8 cellular contexts compared by ENCODE assay signal in the genomic region with DNA sequence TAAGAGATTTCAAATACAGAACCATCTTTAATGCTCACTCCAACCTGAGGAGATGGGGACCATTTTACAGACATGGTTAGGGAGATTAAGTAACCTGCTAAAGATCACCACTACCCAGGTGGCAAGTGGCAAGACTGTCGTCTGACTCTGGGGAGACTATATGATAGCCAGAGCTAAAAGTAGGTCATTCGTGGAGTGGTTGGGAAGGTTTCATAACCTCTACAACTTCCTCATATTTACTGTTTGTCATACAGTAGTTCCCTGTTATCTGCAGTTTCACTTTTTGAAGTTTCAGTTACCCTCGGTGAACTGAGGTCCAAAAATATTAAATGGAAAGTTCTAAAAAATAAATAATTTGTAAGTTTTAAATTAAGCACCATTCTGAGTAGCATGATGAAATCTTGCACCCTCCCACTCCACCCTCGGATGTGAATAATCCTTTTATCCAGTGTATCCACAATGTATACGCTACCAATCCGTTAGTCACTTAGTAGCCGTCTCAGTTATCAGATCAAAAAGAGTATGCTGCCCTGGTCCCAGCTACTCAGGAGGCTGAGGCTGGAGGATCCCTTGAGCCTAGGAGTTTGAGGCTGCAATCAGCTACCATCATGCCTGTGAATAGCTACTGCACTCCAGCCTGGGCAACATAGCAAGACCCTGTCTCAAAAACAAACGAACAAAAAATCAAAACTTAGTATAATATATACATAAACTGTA. TPM values are rescaled to one million over a fixed set of nuclear protein-coding genes. Genes with fewer than 3 reads are reported as not detected.
A peak's percentile ranks its signal among the peaks of the same experiment; 100 is the strongest.
DNase-seq lines count a peak whose midpoint lies in the region; ATAC-seq, FAIRE-seq and TF ChIP-seq lines count a peak whose summit lies in the region.

No MANE protein-coding gene starts in this region.

- BruUV-seq in K562 (replicated peaks; lab: Mats Ljungman, UMichigan): no TSS peak

- no peaks in the 10 kb centered on the region; a peak in 1 of 5 replicates for H3K4me1 ChIP-seq in K562 (replicated peaks in 1 of 2; ENCODE audit: control insufficient read depth in 2 of 2, insufficient read depth in 2 of 2, low read length in 2 of 2)

- no peak for TF ChIP-seq EP300 in K562 (IDR thresholded peaks at IDR 0.05; ENCODE audit: low read length)

- 0% methylated on average over 8 of the region's 8 CpGs for WGBS in K562 (ENCODE audit: insufficient coverage, low coverage, missing lambda C conversion rate)

- no peak overlapping the region for H3K9ac ChIP-seq in K562 (ENCODE audit: insufficient read depth in 1 of 2, low read depth in 2 of 2, low read length in 2 of 2)

- H4K20me1 ChIP-seq in K562 (replicated peaks; ENCODE audit: control insufficient read depth, insufficient read depth, low read length): no peaks in the 10 kb centered on the region

- no peaks in the 10 kb centered on the region for H3K9me1 ChIP-seq in K562 (ENCODE audit: control insufficient read depth, insufficient read depth, low read length)

- ATAC-seq in GM21619 (IDR thresholded peaks at IDR 0.05; ENCODE audit: unreplicated experiment): peak; percentile 88
- peak; percentile 71 for ATAC-seq in HG03520 (IDR thresholded peaks at IDR 0.05; ENCODE audit: unreplicated experiment)
- ATAC-seq in K562: no peak

- no peak for DNase-seq in GM12892 (ENCODE audit: insufficient read length)
- no peak for DNase-seq in K562 (ENCODE audit: extremely low read depth in 1 of 4, low spot score in 3 of 4)
- no peak for DNase-seq in NCI-H1930 (lab: John Stamatoyannopoulos, UW)
- DNase-seq in NCI-H774 (lab: John Stamatoyannopoulos, UW): no peak
- DNase-seq in kidney tubule cell (ENCODE audit: low spot score): no peak
- DNase-seq in posterior cingulate gyrus: no peak

- TF ChIP-seq POLR2A in GM12892 (IDR thresholded peaks at IDR 0.05; ENCODE audit: low read depth, low read length) (no peak), K562 (conservative IDR thresholded peaks at IDR 0.05) (no peak)

- POLR2A ChIA-PET in K562 (lab: Yijun Ruan, JAX): no interaction called here

- H3K27me3 ChIP-seq in K562 (ENCODE audit: control insufficient read depth in 2 of 2, insufficient read depth in 2 of 2, low read length in 2 of 2): no peaks in the 10 kb centered on the region; a peak in 2 of 5 replicates

- in situ Hi-C loops in K562 (cut with MboI): no loop called here

- no peaks in the 10 kb centered on the region for H3K79me2 ChIP-seq in K562 (ENCODE audit: control insufficient read depth, insufficient read depth, low read length)

- H3K27ac ChIP-seq in K562 (ENCODE audit: extremely low read depth, low read depth, low read length): no peak overlapping the region

- no peaks in the 10 kb centered on the region for H3K9me3 ChIP-seq in K562 (replicated peaks; ENCODE audit: control insufficient read depth, insufficient read depth, low read depth, low read length)

- no peak for TF ChIP-seq CTCF in K562 (IDR thresholded peaks at IDR 0.05 in 2 of 3, conservative IDR thresholded peaks at IDR 0.05 in 1 of 3; ENCODE audit: insufficient read depth in 2 of 3, low read depth in 1 of 3, low read length in 3 of 3)

- no peak for TF ChIP-seq RAD21 in K562 (CRISPR knock-in tag; conservative IDR thresholded peaks at IDR 0.05 in 1 of 2, IDR thresholded peaks at IDR 0.05 in 1 of 2)

- no peak overlapping the region for H2AFZ ChIP-seq in K562 (ENCODE audit: low read depth, low read length)

- H3K4me2 ChIP-seq in K562 (ENCODE audit: insufficient read depth, low read length): no peak overlapping the region

- FAIRE-seq in GM12892 (lab: Jason Lieb, UNC): peak; percentile 75
- FAIRE-seq in K562 (lab: Jason Lieb, UNC): no peak

- H3K36me3 ChIP-seq in K562 (ENCODE audit: control insufficient read depth, insufficient read depth, low read length): no peaks in the 10 kb centered on the region

- intact Hi-C loops in K562 (cut with micrococcal nuclease): no loop called here
- intact Hi-C loops in posterior cingulate gyrus (cut with DNase I): no loop called here

- CTCF ChIA-PET in K562 (lab: Yijun Ruan, JAX; ENCODE audit: low intra/inter-chr PET ratio): no interaction called here

- no peak overlapping the region for H3K4me3 ChIP-seq in K562

TF ChIP-seq in K562, 482 proteins besides CTCF, POLR2A, EP300 and RAD21:
- no peak for TF ChIP-seq HLTF (IDR thresholded peaks at IDR 0.05)
- TF ChIP-seq ZNF121 (CRISPR knock-in tag; conservative IDR thresholded peaks at IDR 0.05): peak; percentile 38; the same call in 1 of the 2 replicates

RNA-seq across cellular contexts. Expression of gene LGI1, which starts 14.9 kb away (rescaled TPM):
- not detected for polyA plus RNA-seq in GM12892 (2012; ENCODE audit: missing spikeins)
- not detected in 2 replicates for total RNA-seq in K562 (2011; cell fraction: chromatin; rRNA removed; ENCODE audit: low replicate concordance)
- total RNA-seq in K562 (2011; cell fraction: nucleolus; rRNA removed): not detected in 2 replicates
- total RNA-seq in K562 (2011; cell fraction: nucleoplasm; rRNA removed): not detected in 2 replicates
- total RNA-seq in K562 (2014; rRNA removed) (not detected in 2 replicates), K562 (2014; rRNA removed; fragmentation: Illumina TruSeq; extraction: Trizol) (not detected in 2 replicates), K562 (2015; rRNA removed; fragmentation: Illumina TruSeq; extraction: Trizol) (not detected in 2 replicates), K562 (2021) (not detected in 2 replicates)
- polyA plus RNA-seq in K562 (2011; rRNA removed) (not detected in 2 replicates), K562 (2014; fragmentation: Illumina TruSeq; extraction: Trizol) (not detected in 2 replicates), K562 (2014; fragmentation: Nextera tagmentation; extraction: Ambion mirVana) (not detected), K562 (2014; rRNA removed) (not detected in 2 replicates)
- not detected in 2 replicates for polyA plus RNA-seq in K562 (2011; cell fraction: cytosol; rRNA removed)
- polyA plus RNA-seq in K562 (2011; cell fraction: nucleus; rRNA removed): not detected in 2 replicates
- polyA plus RNA-seq in K562 (2012): not detected in 2 replicates
- not detected in 2 replicates for polyA minus RNA-seq in K562 (2011; rRNA and poly(A)+ RNA removed)
- polyA minus RNA-seq in K562 (2011; cell fraction: cytosol; rRNA and poly(A)+ RNA removed): not detected in 2 replicates
- polyA minus RNA-seq in K562 (2011; cell fraction: nucleus; rRNA and poly(A)+ RNA removed): not detected in 2 replicates

RNA-seq across cellular contexts. Expression of gene FRA10AC1, which starts 40.4 kb away (rescaled TPM):
- 15.6 TPM for polyA plus RNA-seq in GM12892 (2012; ENCODE audit: missing spikeins)
- total RNA-seq in K562 (2011; cell fraction: chromatin; rRNA removed; ENCODE audit: low replicate concordance): 8.1 and 52.8 TPM in 2 replicates
- total RNA-seq in K562 (2011; cell fraction: nucleolus; rRNA removed): 3.2 and 4.7 TPM in 2 replicates
- total RNA-seq in K562 (2011; cell fraction: nucleoplasm; rRNA removed): 24.6 and 40.5 TPM in 2 replicates
- 4.9 and 5.1 TPM in 2 replicates for total RNA-seq in K562 (2014; rRNA removed)
- 8.0 and 10.8 TPM in 2 replicates for total RNA-seq in K562 (2014; rRNA removed; fragmentation: Illumina TruSeq; extraction: Trizol)
- total RNA-seq in K562 (2015; rRNA removed; fragmentation: Illumina TruSeq; extraction: Trizol): 5.8 and 5.9 TPM in 2 replicates
- 9.3 and 9.9 TPM in 2 replicates for total RNA-seq in K562 (2021)
- polyA plus RNA-seq in K562 (2011; rRNA removed): 8.4 and 10.4 TPM in 2 replicates
- 0.60 and 1.7 TPM in 2 replicates for polyA plus RNA-seq in K562 (2011; cell fraction: cytosol; rRNA removed)
- 5.9 and 7.6 TPM in 2 replicates for polyA plus RNA-seq in K562 (2011; cell fraction: nucleus; rRNA removed)
- 7.7 and 8.9 TPM in 2 replicates for polyA plus RNA-seq in K562 (2012)
- 10.4 and 11.8 TPM in 2 replicates for polyA plus RNA-seq in K562 (2014; fragmentation: Illumina TruSeq; extraction: Trizol)
- polyA plus RNA-seq in K562 (2014; fragmentation: Nextera tagmentation; extraction: Ambion mirVana): 1 to 10 TPM; 4.4 to 4.5 TPM
- 7.7 and 8.5 TPM in 2 replicates for polyA plus RNA-seq in K562 (2014; rRNA removed)
- 8.3 and 12.0 TPM in 2 replicates for polyA minus RNA-seq in K562 (2011; rRNA and poly(A)+ RNA removed)
- 1.1 and 1.5 TPM in 2 replicates for polyA minus RNA-seq in K562 (2011; cell fraction: cytosol; rRNA and poly(A)+ RNA removed)
- 13.5 and 17.2 TPM in 2 replicates for polyA minus RNA-seq in K562 (2011; cell fraction: nucleus; rRNA and poly(A)+ RNA removed)
